20 cellular contexts compared by ENCODE assay signal in genomic region chr3:129812589-129812988, GRCh38.
A peak's percentile ranks its signal among the peaks of the same experiment; 100 is the strongest.
DNase-seq lines count a peak whose midpoint lies in the region; ATAC-seq, FAIRE-seq and TF ChIP-seq lines count a peak whose summit lies in the region.
"Had no signal": no experiment of that assay in that cellular context is flagged by ENCODE, and none has a peak within 500 bp of the region (broad histone marks: within the 10 kb centered on the region; RNA-seq: fewer than 3 reads in every experiment).

No MANE protein-coding gene starts in this region.

- no peak for DNase-seq in Karpas-422
- peak; percentile 30 for DNase-seq in fibroblast of peridontal ligament (ENCODE audit: extremely low read depth)
- no peak for DNase-seq in right lobe of liver
- no peak for DNase-seq in GM19239 (ENCODE audit: insufficient read length, low spot score)
- no peak for DNase-seq in mucosa of descending colon
- DNase-seq in anterior cingulate cortex (lab: John Stamatoyannopoulos, UW) = no peak
- DNase-seq in stimulated activated naive CD4-positive, alpha-beta T cell (lab: John Stamatoyannopoulos, UW) = no peak
- DNase-seq: ACHN; BE2C; CD4-positive, CD25-positive, alpha-beta regulatory T cell; CD8-positive, alpha-beta memory T cell; COR-L47; GDM1; GOT3; H7; HFFc6 had no signal

- H3K27ac ChIP-seq in Karpas-422 (ENCODE audit: low read length) (peak overlapping the region; percentile 39), VCaP (peak overlapping the region; percentile 37), right lobe of liver (no peak overlapping the region)

- TF ChIP-seq POLR2A in right lobe of liver (IDR thresholded peaks at IDR 0.05) = no peak

- H3K4me1 ChIP-seq in Karpas-422 (ENCODE audit: low read length) (peaks cover 21% of the 10 kb centered on the region), right lobe of liver (peaks cover 0 to 11% (median 3%) of the 10 kb centered on the region in 4 donors), mucosa of descending colon (ENCODE audit: low read depth) (no peaks in the 10 kb centered on the region)

- H3K4me3 ChIP-seq in Karpas-422 (ENCODE audit: low read length) (no peak overlapping the region), right lobe of liver (no peak overlapping the region), mucosa of descending colon (no peak overlapping the region)

- no peak for FAIRE-seq in GM19239 (lab: Jason Lieb, UNC)
- FAIRE-seq: A204.1, GM12892 had no signal

- no peak overlapping the region for H3K9ac ChIP-seq in Karpas-422 (ENCODE audit: low read length)

- H3K9me3 ChIP-seq in Karpas-422 (ENCODE audit: low read length) (no peaks in the 10 kb centered on the region), right lobe of liver (no peaks in the 10 kb centered on the region), mucosa of descending colon (no peaks in the 10 kb centered on the region)
- H3K9me3 ChIP-seq: BE2C had no signal

- TF ChIP-seq CTCF in VCaP (conservative IDR thresholded peaks at IDR 0.05) = no peak
- TF ChIP-seq CTCF in right lobe of liver (IDR thresholded peaks at IDR 0.05) = no peak
- no peak for TF ChIP-seq CTCF in mucosa of descending colon (IDR thresholded peaks at IDR 0.05)

- H4K20me1 ChIP-seq in Karpas-422 (ENCODE audit: insufficient read depth, low read depth, low read length) = no peaks in the 10 kb centered on the region

- H3K36me3 ChIP-seq in Karpas-422 (ENCODE audit: insufficient read depth, low read length) (peaks cover 22% of the 10 kb centered on the region), right lobe of liver (no peaks in the 10 kb centered on the region), mucosa of descending colon (ENCODE audit: low read depth) (no peaks in the 10 kb centered on the region)
- H3K36me3 ChIP-seq: BE2C had no signal

- H3K9me2 ChIP-seq in Karpas-422 (replicated peaks; ENCODE audit: insufficient read depth, low read length) = no peaks in the 10 kb centered on the region

- intact Hi-C loops in right lobe of liver (cut with DNase I) (no loop called here), mucosa of descending colon (cut with DNase I, micrococcal nuclease) (no loop called here)

- no peak overlapping the region for H2AFZ ChIP-seq in Karpas-422 (ENCODE audit: low read length)

- WGBS in right lobe of liver (ENCODE audit: insufficient coverage, low coverage, low lambda C conversion rate, missing lambda C conversion rate) = 33% methylated on average over 3 of the region's 3 CpGs

- peak overlapping the region; percentile 15 for H3K4me2 ChIP-seq in Karpas-422 (ENCODE audit: low read depth, low read length, poor library complexity, severe bottlenecking)

- ATAC-seq in right lobe of liver (peak; percentile 68 to 82 (median 74)), mucosa of descending colon (no peak)
- ATAC-seq: HCT116 had no signal

- no peaks in the 10 kb centered on the region for H3K27me3 ChIP-seq in Karpas-422 (ENCODE audit: low read length)
- H3K27me3 ChIP-seq in right lobe of liver = no peaks in the 10 kb centered on the region
- H3K27me3 ChIP-seq: BE2C had no signal

- H3K79me2 ChIP-seq in Karpas-422 (ENCODE audit: low read length) = peaks cover 90% of the 10 kb centered on the region

Comparison
In these comparisons a context has a peak if more than half of its experiments do, and no peak if none do; other contexts are left out.
1. H3K27ac ChIP-seq: peak in Karpas-422 (single experiment) and VCaP (single experiment); none in right lobe of liver (0 of 3).